ENCODE assay signal across 23 cellular contexts in the genomic region with DNA sequence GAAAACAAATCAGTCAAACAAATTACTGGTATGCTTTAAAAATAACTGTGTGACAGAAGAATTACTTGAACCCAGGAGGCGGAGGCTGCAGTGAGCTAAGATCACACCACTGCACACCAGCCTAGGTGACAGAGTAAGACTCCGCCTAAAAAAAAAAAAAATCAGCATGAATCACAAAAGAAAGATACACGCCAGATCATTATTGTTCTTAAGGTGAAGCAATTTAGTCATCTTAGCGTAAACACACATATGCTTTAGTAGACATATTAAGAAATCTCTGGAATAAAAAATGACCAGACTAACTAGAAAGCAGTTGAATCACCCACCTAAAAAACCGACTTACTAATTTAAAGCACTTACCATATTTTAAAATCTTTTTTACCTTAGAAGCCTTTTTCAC. TPM values are rescaled to one million over a fixed set of nuclear protein-coding genes. Genes with fewer than 3 reads are reported as not detected.
A peak's percentile ranks its signal among the peaks of the same experiment; 100 is the strongest.
DNase-seq lines count a peak whose midpoint lies in the region; ATAC-seq, FAIRE-seq and TF ChIP-seq lines count a peak whose summit lies in the region.
"Had no signal": no experiment of that assay in that cellular context is flagged by ENCODE, and none has a peak within 500 bp of the region (broad histone marks: within the 10 kb centered on the region; RNA-seq: fewer than 3 reads in every experiment).

No MANE protein-coding gene starts in this region.

- H3K4me3 ChIP-seq in GM23248 = no peak overlapping the region
- no peak overlapping the region for H3K4me3 ChIP-seq in mucosa of descending colon
- H3K4me3 ChIP-seq: MG63 had no signal

- H3K27ac ChIP-seq in GM23248 (no peak overlapping the region), epithelial cell of prostate (peak overlapping the region; percentile 87)
- H3K27ac ChIP-seq: VCaP had no signal

- H3K9ac ChIP-seq in GM23248 = no peak overlapping the region
- H3K9ac ChIP-seq: SK-N-SH had no signal

- no peak overlapping the region for H2AFZ ChIP-seq in GM23248

- H3K9me3 ChIP-seq in GM23248 (ENCODE audit: low read depth) (no peaks in the 10 kb centered on the region), mucosa of descending colon (no peaks in the 10 kb centered on the region)
- H3K9me3 ChIP-seq: MG63, SK-N-SH had no signal

- H3K27me3 ChIP-seq in GM23248 (replicated peaks; ENCODE audit: insufficient read depth) = no peaks in the 10 kb centered on the region
- H3K27me3 ChIP-seq: MG63 had no signal

- H3K79me2 ChIP-seq in GM23248 (ENCODE audit: insufficient read depth) = peaks cover 9% of the 10 kb centered on the region

- FAIRE-seq in RCC 7860 (lab: Jason Lieb, UNC) = peak; percentile 61
- FAIRE-seq: islet of Langerhans had no signal

- ATAC-seq in mucosa of descending colon (peak; percentile 77), HG03342 (IDR thresholded peaks at IDR 0.05; ENCODE audit: unreplicated experiment) (no peak)

- in situ Hi-C loops in GM23248 (cut with MboI) = no loop called here

- H3K4me1 ChIP-seq in GM23248 (ENCODE audit: insufficient read depth) = no peaks in the 10 kb centered on the region
- no peaks in the 10 kb centered on the region for H3K4me1 ChIP-seq in mucosa of descending colon (ENCODE audit: low read depth)

- no peaks in the 10 kb centered on the region for H4K20me1 ChIP-seq in GM23248 (ENCODE audit: insufficient read depth)

- 86 to 87% methylated on average over 5 of the region's 5 CpGs for WGBS in GM23248 (ENCODE audit: low coverage in 1 of 2, low lambda C conversion rate in 2 of 2, missing lambda C conversion rate in 2 of 2), 2 experiments

- no peak for TF ChIP-seq CTCF in mucosa of descending colon (IDR thresholded peaks at IDR 0.05)

- H3K9me2 ChIP-seq in GM23248 (ENCODE audit: insufficient read depth) = no peaks in the 10 kb centered on the region
- H3K9me2 ChIP-seq: SK-N-SH had no signal

- H3F3A ChIP-seq in GM23248 (ENCODE audit: insufficient read depth) = peaks cover 6% of the 10 kb centered on the region; the same call in 1 of the 2 replicates

- H3K36me3 ChIP-seq in GM23248 (ENCODE audit: low read depth) (no peaks in the 10 kb centered on the region), mucosa of descending colon (ENCODE audit: low read depth) (no peaks in the 10 kb centered on the region)
- H3K36me3 ChIP-seq: MG63 had no signal

- DNase-seq in GM23248 (peak; percentile 35), RCC 7860 (ENCODE audit: low spot score) (peak; percentile 49), epithelial cell of prostate (ENCODE audit: low read depth, low spot score) (peak; percentile 81), mucosa of descending colon (no peak), inferior parietal cortex (ENCODE audit: extremely low spot score) (no peak), globus pallidus (ENCODE audit: low spot score) (no peak)
- DNase-seq: activated CD4-positive, alpha-beta T cell treated with anti-CD3 and anti-CD28 coated beads, Interleukin-2, amount 50 U/mL, for 4 hours; activated gamma-delta T cell; CD8-positive, alpha-beta memory T cell; cortex of kidney; DMS53; foreskin melanocyte; hippocampal formation; MG63; NCI-H1417 treated with DMSO at 0.1 percent for 48 hours; NCI-H2107; NCI-H510A treated with DMSO at 0.1 percent for 48 hours; SK-N-SH; stimulated activated CD4-positive, alpha-beta T cell treated with anti-CD3 and anti-CD28 coated beads, Interleukin-1b, Interleukin-23, amount 100 ng/mL, for 48 hours; substantia nigra had no signal

- intact Hi-C loops in mucosa of descending colon (cut with DNase I, micrococcal nuclease) = no loop called here

- no peak overlapping the region for H3K4me2 ChIP-seq in GM23248 (ENCODE audit: unreplicated experiment)
- H3K4me2 ChIP-seq: SK-N-SH had no signal

RNA-seq across cellular contexts. Expression of gene RERE, which starts 20.2 kb away (rescaled TPM):
- 9.5 and 26.0 TPM in 2 replicates for total RNA-seq in GM23248 (2014; rRNA removed; shearing (Covaris generic))
- 20.3 and 26.2 TPM in 2 replicates for polyA plus RNA-seq in GM23248 (2016; fragmentation: Nextera tagmentation; extraction: Ambion mirVana)
- 100 to 1,000 TPM in 2 of 3 donors, 10 to 100 TPM in 1; 99.5 to 204 (median 174) TPM for total RNA-seq in mucosa of descending colon

Comparison
In these comparisons a context has a peak if more than half of its experiments do, and no peak if none do; other contexts are left out.
1. DNase-seq: peak in GM23248 (single experiment), RCC 7860 (single experiment) and epithelial cell of prostate (single experiment); none in mucosa of descending colon (0 of 3), inferior parietal cortex (single experiment) and globus pallidus (single experiment).